In the genomic region with DNA sequence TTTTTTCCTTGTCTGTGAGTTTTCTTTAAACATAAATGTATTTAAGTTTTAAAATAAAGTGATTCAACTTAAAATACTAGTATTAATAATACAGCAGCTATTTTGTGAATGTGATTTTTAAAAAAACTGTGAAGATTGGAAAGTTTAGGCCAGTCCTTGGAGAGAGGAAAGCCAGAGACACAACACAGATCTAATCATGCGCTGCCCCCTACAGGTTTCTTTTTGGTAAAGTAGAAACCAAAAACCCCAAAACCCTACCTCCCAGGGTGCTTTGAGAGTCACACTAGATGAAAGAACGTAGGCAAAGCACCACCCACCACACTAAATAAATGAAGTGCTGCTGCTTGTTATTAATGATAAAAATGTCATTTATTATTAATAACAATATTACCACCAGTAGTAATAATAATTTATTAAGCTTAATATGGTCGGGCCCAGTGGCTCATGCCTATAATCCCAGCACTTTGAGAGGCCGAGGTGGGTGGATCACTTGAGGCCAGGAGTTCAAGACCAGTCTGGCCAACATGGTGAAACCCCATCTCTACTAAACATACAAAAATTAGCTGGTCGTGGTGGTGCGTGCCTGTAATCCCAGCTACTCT, we compare ENCODE assay signal across 8 cellular contexts. TPM values are rescaled to one million over a fixed set of nuclear protein-coding genes. Genes with fewer than 3 reads are reported as not detected.
DNase-seq lines count a peak whose midpoint lies in the region; ATAC-seq and TF ChIP-seq lines count a peak whose summit lies in the region.

No MANE protein-coding gene starts in this region.

- H3K9me3 Mint-ChIP-seq in natural killer cell treated with Interleukin-12 subunit alpha and Interleukin-12 subunit beta and Interleukin-15 and Interleukin-18, amount 100 ng/mL, for 72 hours, result no peaks in the 10 kb centered on the region

- peaks cover 12% of the 10 kb centered on the region for H3K36me3 Mint-ChIP-seq in natural killer cell treated with Interleukin-12 subunit alpha and Interleukin-12 subunit beta and Interleukin-15 and Interleukin-18, amount 100 ng/mL, for 72 hours

- H3K27me3 Mint-ChIP-seq in natural killer cell treated with Interleukin-12 subunit alpha and Interleukin-12 subunit beta and Interleukin-15 and Interleukin-18, amount 100 ng/mL, for 72 hours, result no peaks in the 10 kb centered on the region

- peak overlapping the region in 1 of 2 donors; percentile 89 for H3K27ac Mint-ChIP-seq in natural killer cell treated with Interleukin-12 subunit alpha and Interleukin-12 subunit beta and Interleukin-15 and Interleukin-18, amount 100 ng/mL, for 72 hours

- peaks cover 5 to 6% of the 10 kb centered on the region in 2 donors for H3K4me1 Mint-ChIP-seq in natural killer cell treated with Interleukin-12 subunit alpha and Interleukin-12 subunit beta and Interleukin-15 and Interleukin-18, amount 100 ng/mL, for 72 hours (ENCODE audit: low read depth in 2 of 2)

- H3K4me1 ChIP-seq in tibial artery, result peaks cover 0 to 32% (median 10%) of the 10 kb centered on the region in 4 donors

- peaks cover 12 to 37% (median 16%) of the 10 kb centered on the region in 3 donors for H3K36me3 ChIP-seq in tibial artery

- no peaks in the 10 kb centered on the region for H3K27me3 ChIP-seq in tibial artery

- DNase-seq in AG20443 (ENCODE audit: low spot score) (peak; percentile 71), GM19240 (ENCODE audit: insufficient read length, low spot score) (peak; percentile 30), NCI-H345 treated with DMSO at 0.1 percent for 48 hours (lab: John Stamatoyannopoulos, UW; ENCODE audit: unreplicated experiment) (peak; percentile 36), epithelial cell of proximal tubule (ENCODE audit: low read depth) (no peak), tibial artery (no peak)
- DNase-seq in activated CD4-positive, alpha-beta T cell treated with anti-CD3 and anti-CD28 coated beads for 48 hours, result peak; percentile 63
- DNase-seq in natural killer cell treated with Interleukin-12 subunit alpha and Interleukin-12 subunit beta and Interleukin-15 and Interleukin-18, amount 100 ng/mL, for 72 hours (ENCODE audit: low spot score), result no peak

- peak; percentile 51 to 76 for ATAC-seq in natural killer cell treated with Interleukin-12 subunit alpha and Interleukin-12 subunit beta and Interleukin-15 and Interleukin-18, amount 100 ng/mL, for 72 hours
- ATAC-seq in HG02885 (IDR thresholded peaks at IDR 0.05; ENCODE audit: poor library complexity, unreplicated experiment), result no peak

- TF ChIP-seq CTCF in epithelial cell of proximal tubule (conservative IDR thresholded peaks at IDR 0.05; ENCODE audit: low read depth, low read length) (peak; percentile 77), tibial artery (IDR thresholded peaks at IDR 0.05) (peak; percentile 48 to 59)

- intact Hi-C loops in tibial artery (cut with DNase I; ENCODE audit: low total_unique reads), result loop anchor here (10.0 kb wide), 1 partner anchor 232 kb away; no protein-coding TSS in a partner anchor

- no peak overlapping the region for H3K27ac ChIP-seq in tibial artery

- H3K9me3 ChIP-seq in tibial artery, result no peaks in the 10 kb centered on the region

- no peak overlapping the region for H3K4me3 ChIP-seq in epithelial cell of proximal tubule (ENCODE audit: low read depth, low read length)
- no peak overlapping the region for H3K4me3 ChIP-seq in tibial artery

- H3K4me3 Mint-ChIP-seq in natural killer cell treated with Interleukin-12 subunit alpha and Interleukin-12 subunit beta and Interleukin-15 and Interleukin-18, amount 100 ng/mL, for 72 hours, result no peak overlapping the region

RNA-seq across cellular contexts. Expression of gene SLC9A8, which starts 33.7 kb away (rescaled TPM):
- 4.2 and 5.6 TPM in 2 replicates for total RNA-seq in epithelial cell of proximal tubule
- total RNA-seq in natural killer cell treated with Interleukin-12 subunit alpha and Interleukin-12 subunit beta and Interleukin-15 and Interleukin-18, amount 100 ng/mL, for 72 hours, result 10 to 100 TPM; 22.0 to 27.6 TPM

Comparison
In these comparisons a context has a peak if more than half of its experiments do, and no peak if none do; other contexts are left out.
1. DNase-seq: peak in AG20443 (single experiment), GM19240 (single experiment), NCI-H345 treated with DMSO at 0.1 percent for 48 hours (single experiment) and activated CD4-positive, alpha-beta T cell treated with anti-CD3 and anti-CD28 coated beads for 48 hours (single experiment); none in epithelial cell of proximal tubule (single experiment), natural killer cell treated with Interleukin-12 subunit alpha and Interleukin-12 subunit beta and Interleukin-15 and Interleukin-18, amount 100 ng/mL, for 72 hours (single experiment) and tibial artery (0 of 2).